7 cellular contexts compared by ENCODE assay signal in the genomic region with DNA sequence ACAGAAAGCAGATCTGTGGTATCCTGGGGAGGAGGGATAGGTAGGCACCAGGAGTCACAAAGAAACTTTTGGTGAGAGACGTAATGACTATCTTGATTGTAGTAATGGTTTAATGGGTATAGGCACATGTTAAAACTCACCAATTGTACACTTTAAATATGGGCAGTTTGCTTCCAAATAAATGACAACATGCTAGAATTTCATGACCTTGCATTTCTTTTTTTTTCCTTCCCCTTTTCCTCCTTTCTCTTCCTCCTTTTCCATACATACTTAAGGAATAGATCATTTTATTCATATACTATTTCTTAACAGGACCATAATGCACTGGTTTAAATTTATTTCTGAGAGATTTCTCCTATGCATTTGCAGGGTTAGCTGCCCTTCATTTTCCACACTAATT.
"Had no signal": no experiment of that assay in that cellular context is flagged by ENCODE, and none has a peak within 500 bp of the region (broad histone marks: within the 10 kb centered on the region; RNA-seq: fewer than 3 reads in every experiment).

No MANE protein-coding gene starts in this region.

- FAIRE-seq: HTR-8/SVneo, K562 had no signal

- H3K27ac ChIP-seq: HL-60, KMS-11 had no signal

- DNase-seq: IMR-90, KBM-7, KG1 had no signal

- H3K4me3 ChIP-seq: K562 had no signal

- H3K9ac ChIP-seq: KMS-11 had no signal

- ATAC-seq: K562 had no signal

- H3K4me2 ChIP-seq: KMS-11 had no signal
